8 cellular contexts compared by ENCODE assay signal in the genomic region with DNA sequence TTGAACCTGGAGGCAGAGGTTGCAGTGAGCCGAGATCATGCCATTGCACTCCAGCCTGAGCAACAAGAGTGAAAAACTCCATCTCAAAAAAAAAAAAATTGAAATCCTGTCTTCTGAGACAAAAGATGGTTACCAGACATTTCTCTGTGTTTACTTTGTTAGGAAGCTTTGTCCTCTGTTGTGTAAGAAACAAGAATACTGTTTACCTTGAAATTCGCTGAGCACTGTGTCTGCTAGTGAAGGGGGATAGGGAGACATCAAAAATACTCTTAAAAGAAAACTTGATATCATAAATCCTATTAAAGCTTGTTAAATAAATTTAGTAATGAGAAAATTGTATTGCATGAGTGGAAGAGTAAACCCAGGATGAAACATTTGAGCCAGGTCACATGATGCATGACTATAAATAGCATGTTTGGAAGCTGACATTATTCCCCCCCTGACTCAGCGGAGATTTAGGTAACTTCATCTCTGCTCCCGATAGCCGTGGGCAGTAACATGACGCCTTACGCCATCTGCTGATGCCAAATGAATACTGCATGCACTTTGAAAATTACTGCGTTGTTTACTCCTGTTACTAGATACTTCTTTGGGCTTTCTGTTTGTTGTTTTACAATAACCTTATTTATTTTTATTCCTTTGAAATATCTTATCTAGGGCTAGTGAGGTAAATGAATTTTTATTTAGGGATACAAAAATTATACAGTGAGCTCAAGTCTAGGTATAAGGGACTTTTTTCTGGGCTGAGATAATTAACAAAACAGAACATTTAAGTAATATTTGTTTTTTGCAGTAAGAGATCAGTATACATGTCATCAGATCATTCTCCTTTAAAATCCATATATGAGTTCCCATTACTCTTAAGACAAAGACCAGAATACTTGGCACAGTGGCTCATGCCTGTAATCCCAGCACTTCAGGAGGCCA.
DNase-seq lines count a peak whose midpoint lies in the region; ATAC-seq and TF ChIP-seq lines count a peak whose summit lies in the region.

No MANE protein-coding gene starts in this region.

- H4K20me1 ChIP-seq in Karpas-422 (ENCODE audit: insufficient read depth, low read depth, low read length), result no peaks in the 10 kb centered on the region

- intact Hi-C loops in uterus (cut with DNase I; ENCODE audit: low total_unique reads), result loop anchor here (5.0 kb wide), 1 partner anchor 183 kb away; no protein-coding TSS in a partner anchor

- TF ChIP-seq CTCF in osteocyte (IDR thresholded peaks at IDR 0.05) (peak; percentile 95), uterus (IDR thresholded peaks at IDR 0.05) (peak; percentile 90 to 96 (median 94))

- TF ChIP-seq POLR2A in uterus (IDR thresholded peaks at IDR 0.05), result no peak

- H3K79me2 ChIP-seq in Karpas-422 (ENCODE audit: low read length), result no peaks in the 10 kb centered on the region

- no peaks in the 10 kb centered on the region for H3K27me3 Mint-ChIP-seq in osteocyte (ENCODE audit: unreplicated experiment)

- H3K9me2 ChIP-seq in Karpas-422 (replicated peaks; ENCODE audit: insufficient read depth, low read length), result no peaks in the 10 kb centered on the region

- H3K4me3 ChIP-seq in Karpas-422 (ENCODE audit: low read length) (no peak overlapping the region), uterus (no peak overlapping the region)

- no peak overlapping the region for H3K9ac ChIP-seq in Karpas-422 (ENCODE audit: low read length)

- H3K4me1 Mint-ChIP-seq in osteocyte (ENCODE audit: unreplicated experiment), result peaks cover 10% of the 10 kb centered on the region

- H3K27me3 ChIP-seq in Karpas-422 (ENCODE audit: low read length) (no peaks in the 10 kb centered on the region), uterus (no peaks in the 10 kb centered on the region)

- H3K27ac ChIP-seq in Karpas-422 (ENCODE audit: low read length), result no peak overlapping the region
- H3K27ac ChIP-seq in uterus, result peak overlapping the region; percentile 80 to 96

- no peak overlapping the region for H3K4me2 ChIP-seq in Karpas-422 (ENCODE audit: low read depth, low read length, poor library complexity, severe bottlenecking)

- peaks cover 12% of the 10 kb centered on the region for H3K4me1 ChIP-seq in Karpas-422 (ENCODE audit: low read length)
- peaks cover 0 to 6% of the 10 kb centered on the region in 2 donors for H3K4me1 ChIP-seq in uterus

- H2AFZ ChIP-seq in Karpas-422 (ENCODE audit: low read length), result no peak overlapping the region

- no peaks in the 10 kb centered on the region for H3K9me3 ChIP-seq in Karpas-422 (ENCODE audit: low read length)
- H3K9me3 ChIP-seq in uterus, result no peaks in the 10 kb centered on the region

- H3K4me3 Mint-ChIP-seq in osteocyte (ENCODE audit: unreplicated experiment), result no peak overlapping the region

- peaks cover 22% of the 10 kb centered on the region for H3K36me3 Mint-ChIP-seq in osteocyte (ENCODE audit: unreplicated experiment)

- peak; percentile 82 for DNase-seq in AG08396 (ENCODE audit: low spot score)
- DNase-seq in Karpas-422, result peak; percentile 81
- peak; percentile 2 for DNase-seq in OCI-M2 (lab: John Stamatoyannopoulos, UW; ENCODE audit: unreplicated experiment)
- DNase-seq in activated T-helper 9 cell treated with anti-CD3 and anti-CD28 coated beads, Interleukin-2, amount 50 U/mL, for 16 hours (ENCODE audit: low read depth), result peak; percentile 1
- peak; percentile 74 for DNase-seq in foreskin melanocyte
- DNase-seq in osteocyte (ENCODE audit: extremely low spot score, unreplicated experiment), result peak; percentile 86
- DNase-seq in uterus, result peak; percentile 72 to 91

- no peaks in the 10 kb centered on the region for H3K36me3 ChIP-seq in Karpas-422 (ENCODE audit: insufficient read depth, low read length)
- no peaks in the 10 kb centered on the region for H3K36me3 ChIP-seq in uterus

- ATAC-seq in GM18858 (IDR thresholded peaks at IDR 0.05; ENCODE audit: unreplicated experiment), result peak; percentile 47

- no peaks in the 10 kb centered on the region for H3K9me3 Mint-ChIP-seq in osteocyte (ENCODE audit: unreplicated experiment)

- peak overlapping the region; percentile 87 for H3K27ac Mint-ChIP-seq in osteocyte (ENCODE audit: unreplicated experiment)

Comparison
In these comparisons a context has a peak if more than half of its experiments do, and no peak if none do; other contexts are left out.
1. DNase-seq: peak in every context shown above with its lines; median percentile 86 in osteocyte; 82 in AG08396; 82 in uterus; 81 in Karpas-422; 74 in foreskin melanocyte; 2 in OCI-M2; 1 in activated T-helper 9 cell treated with anti-CD3 and anti-CD28 coated beads, Interleukin-2, amount 50 U/mL, for 16 hours.